Comparison of ENCODE assay signal across 26 cellular contexts in genomic region chr7:29770371-29770770, GRCh38. TPM values are rescaled to one million over a fixed set of nuclear protein-coding genes. Genes with fewer than 3 reads are reported as not detected.
"Had no signal": no experiment of that assay in that cellular context is flagged by ENCODE, and none has a peak within 500 bp of the region (broad histone marks: within the 10 kb centered on the region; RNA-seq: fewer than 3 reads in every experiment).

No MANE protein-coding gene starts in this region.

- H3K9me3 Mint-ChIP-seq: natural killer cell had no signal

- H3K4me1 ChIP-seq: lower lobe of right lung, pancreas, prostate gland, right lobe of liver, thyroid gland, transverse colon, upper lobe of right lung, uterus had no signal

- H3K4me1 Mint-ChIP-seq: naive B cell; stimulated activated memory B cell treated with anti-CD40 and anti-IgM and Interleukin-4, amounts not matched to agents 10 μg/mL and 1 μg/mL and 100 μg/mL, for 72 hours; stimulated activated naive CD8-positive, alpha-beta T cell treated with anti-CD3 and anti-CD28 coated beads, Interleukin-15, amount 100 ng/mL, for 72 hours had no signal

- H3K9me3 ChIP-seq: lower lobe of right lung, pancreas, prostate gland, right lobe of liver, thyroid gland, transverse colon, upper lobe of right lung, uterus had no signal

- H3K36me3 Mint-ChIP-seq: naive B cell; natural killer cell; stimulated activated memory B cell treated with anti-CD40 and anti-IgM and Interleukin-4, amounts not matched to agents 10 μg/mL and 1 μg/mL and 100 μg/mL, for 72 hours had no signal

- H3K4me3 Mint-ChIP-seq: naive B cell; natural killer cell; stimulated activated memory B cell treated with anti-CD40 and anti-IgM and Interleukin-4, amounts not matched to agents 10 μg/mL and 1 μg/mL and 100 μg/mL, for 72 hours; stimulated activated naive CD8-positive, alpha-beta T cell treated with anti-CD3 and anti-CD28 coated beads, Interleukin-15, amount 100 ng/mL, for 72 hours had no signal

- H3K4me2 ChIP-seq: smooth muscle cell had no signal

- H3K36me3 ChIP-seq: lower lobe of right lung, pancreas, prostate gland, right lobe of liver, thyroid gland, transverse colon, upper lobe of right lung, uterus had no signal

- H3K4me3 ChIP-seq: lower lobe of right lung, pancreas, prostate gland, right lobe of liver, smooth muscle cell, thyroid gland, transverse colon, upper lobe of right lung, uterus had no signal

- H3K27ac ChIP-seq: lower lobe of right lung, pancreas, right lobe of liver, thyroid gland, transverse colon, upper lobe of right lung, uterus had no signal

- DNase-seq: hippocampal formation; kidney glomerular epithelial cell; left cardiac atrium; lower lobe of right lung; mammary epithelial cell; mesenchymal stem cell; naive B cell; natural killer cell; pancreas; posterior cingulate gyrus; retina; right lobe of liver; stimulated activated CD4-positive, alpha-beta T cell treated with anti-CD3 and anti-CD28 coated beads, Interleukin-1b, Interleukin-23, amount 100 ng/mL, for 48 hours; stimulated activated CD4-positive, alpha-beta T cell treated with anti-CD3 and anti-CD28 coated beads, Interleukin-2, amount 100 ng/mL, for 48 hours; stimulated activated CD4-positive, alpha-beta T cell treated with anti-CD3 and anti-CD28 coated beads, Interleukin-4, amount 100 ng/mL, for 4 hours; stimulated activated CD8-positive, alpha-beta memory T cell treated with anti-CD3 and anti-CD28 coated beads, Interleukin-4, amount 100 ng/mL, for 48 hours; stimulated activated naive CD4-positive, alpha-beta T cell treated with Interleukin-2 at 50 U/mL for 16 hours; stimulated activated naive CD8-positive, alpha-beta T cell treated with anti-CD3 and anti-CD28 coated beads, Interleukin-15, amount 100 ng/mL, for 72 hours; substantia nigra; transverse colon; upper lobe of right lung; uterus had no signal

- H3K27ac Mint-ChIP-seq: naive B cell; natural killer cell; stimulated activated memory B cell treated with anti-CD40 and anti-IgM and Interleukin-4, amounts not matched to agents 10 μg/mL and 1 μg/mL and 100 μg/mL, for 72 hours; stimulated activated naive CD8-positive, alpha-beta T cell treated with anti-CD3 and anti-CD28 coated beads, Interleukin-15, amount 100 ng/mL, for 72 hours had no signal

- H3K27me3 ChIP-seq: pancreas, right lobe of liver, thyroid gland, transverse colon, uterus had no signal

RNA-seq across cellular contexts. Expression of gene WIPF3, which starts 35.9 kb away (rescaled TPM):
- total RNA-seq: natural killer cell had no signal
- polyA plus RNA-seq: smooth muscle cell had no signal
